In genomic region chr9:118170032-118170955, GRCh38 we compare ENCODE assay signal across 1 cellular context.
TF ChIP-seq lines count a peak whose summit lies in the region.

No MANE protein-coding gene starts in this region.

TF ChIP-seq in GM23338, 12 proteins besides CTCF, POLR2A, EP300 and RAD21 (continued from another document):
- TF ChIP-seq ZNF462 (CRISPR knock-in tag; IDR thresholded peaks at IDR 0.05) (no peak), ZNF114 (CRISPR knock-in tag; IDR thresholded peaks at IDR 0.05) (no peak), NANOG (IDR thresholded peaks at IDR 0.05; ENCODE audit: borderline replicate concordance) (no peak), POLR2AphosphoS5 (IDR thresholded peaks at IDR 0.05; ENCODE audit: low read depth) (no peak), STAT1 (IDR thresholded peaks at IDR 0.05; ENCODE audit: unreplicated experiment) (no peak), EZH2 (IDR thresholded peaks at IDR 0.05; ENCODE audit: low read depth, unreplicated experiment) (no peak), ETS1 (IDR thresholded peaks at IDR 0.05) (no peak), CREB1 (CRISPR knock-in tag; IDR thresholded peaks at IDR 0.05; ENCODE audit: low read depth) (no peak), JUNB (IDR thresholded peaks at IDR 0.05; ENCODE audit: unreplicated experiment) (no peak)
